Comparison of ENCODE assay signal across 1 cellular context in the genomic region with DNA sequence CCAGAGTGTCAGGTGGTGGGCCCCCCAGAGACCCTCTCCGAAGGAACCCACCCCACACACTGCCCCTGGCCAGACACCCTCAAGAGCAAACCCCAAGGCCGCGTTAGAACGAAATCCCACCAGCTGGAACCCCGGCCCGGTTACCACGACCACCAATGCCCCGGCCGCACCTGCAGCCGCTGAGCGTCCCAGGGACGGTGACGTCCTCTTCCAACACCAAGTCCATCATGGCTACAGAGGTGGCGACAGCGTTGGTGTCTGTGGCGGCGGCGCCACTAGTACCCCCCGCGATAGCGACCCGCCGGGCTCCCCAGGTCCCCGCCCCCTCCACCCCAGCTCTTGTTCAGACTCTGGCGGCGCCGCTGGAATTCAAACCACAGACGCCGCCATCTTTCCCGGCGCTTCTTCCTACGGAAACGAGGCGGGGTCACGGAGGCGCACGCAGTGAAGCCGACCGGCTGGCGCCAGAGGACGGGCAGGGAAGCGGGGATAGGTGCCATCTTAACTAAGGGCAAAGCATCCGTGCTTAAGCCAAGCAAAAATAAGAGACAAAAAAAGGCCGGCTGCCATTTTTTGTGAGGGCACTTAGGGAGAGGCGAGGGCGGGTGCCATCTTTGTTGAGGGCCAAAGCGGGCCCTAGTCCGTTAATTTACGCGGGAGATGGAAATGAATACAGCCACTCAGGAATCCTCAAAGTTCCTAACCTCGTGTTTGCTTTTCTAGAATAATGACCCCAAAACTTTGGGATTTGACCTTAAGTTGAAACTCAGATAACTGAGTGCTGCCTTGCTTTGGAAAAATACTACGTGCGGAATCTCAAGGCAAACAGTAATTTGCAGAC.
TF ChIP-seq lines count a peak whose summit lies in the region.

A gene (minus strand): TSS at position 418 of the 841 bp plus-strand sequence. CDS start 189 bp downstream, at position 229.

TF ChIP-seq in K562, 482 proteins besides CTCF, POLR2A, EP300 and RAD21 (continued from another document and continues in another):
- TF ChIP-seq, protein P1, sequence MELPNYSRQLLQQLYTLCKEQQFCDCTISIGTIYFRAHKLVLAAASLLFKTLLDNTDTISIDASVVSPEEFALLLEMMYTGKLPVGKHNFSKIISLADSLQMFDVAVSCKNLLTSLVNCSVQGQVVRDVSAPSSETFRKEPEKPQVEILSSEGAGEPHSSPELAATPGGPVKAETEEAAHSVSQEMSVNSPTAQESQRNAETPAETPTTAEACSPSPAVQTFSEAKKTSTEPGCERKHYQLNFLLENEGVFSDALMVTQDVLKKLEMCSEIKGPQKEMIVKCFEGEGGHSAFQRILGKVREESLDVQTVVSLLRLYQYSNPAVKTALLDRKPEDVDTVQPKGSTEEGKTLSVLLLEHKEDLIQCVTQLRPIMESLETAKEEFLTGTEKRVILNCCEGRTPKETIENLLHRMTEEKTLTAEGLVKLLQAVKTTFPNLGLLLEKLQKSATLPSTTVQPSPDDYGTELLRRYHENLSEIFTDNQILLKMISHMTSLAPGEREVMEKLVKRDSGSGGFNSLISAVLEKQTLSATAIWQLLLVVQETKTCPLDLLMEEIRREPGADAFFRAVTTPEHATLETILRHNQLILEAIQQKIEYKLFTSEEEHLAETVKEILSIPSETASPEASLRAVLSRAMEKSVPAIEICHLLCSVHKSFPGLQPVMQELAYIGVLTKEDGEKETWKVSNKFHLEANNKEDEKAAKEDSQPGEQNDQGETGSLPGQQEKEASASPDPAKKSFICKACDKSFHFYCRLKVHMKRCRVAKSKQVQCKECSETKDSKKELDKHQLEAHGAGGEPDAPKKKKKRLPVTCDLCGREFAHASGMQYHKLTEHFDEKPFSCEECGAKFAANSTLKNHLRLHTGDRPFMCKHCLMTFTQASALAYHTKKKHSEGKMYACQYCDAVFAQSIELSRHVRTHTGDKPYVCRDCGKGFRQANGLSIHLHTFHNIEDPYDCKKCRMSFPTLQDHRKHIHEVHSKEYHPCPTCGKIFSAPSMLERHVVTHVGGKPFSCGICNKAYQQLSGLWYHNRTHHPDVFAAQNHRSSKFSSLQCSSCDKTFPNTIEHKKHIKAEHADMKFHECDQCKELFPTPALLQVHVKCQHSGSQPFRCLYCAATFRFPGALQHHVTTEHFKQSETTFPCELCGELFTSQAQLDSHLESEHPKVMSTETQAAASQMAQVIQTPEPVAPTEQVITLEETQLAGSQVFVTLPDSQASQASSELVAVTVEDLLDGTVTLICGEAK (IDR thresholded peaks at IDR 0.05), result peak; percentile 89
- TF ChIP-seq, protein P1 (CRISPR knock-in tag; IDR thresholded peaks at IDR 0.05), result no peak
- TF ChIP-seq BACH1 (tag; IDR thresholded peaks at IDR 0.05), result peak; percentile 91
- TF ChIP-seq, protein P2, sequence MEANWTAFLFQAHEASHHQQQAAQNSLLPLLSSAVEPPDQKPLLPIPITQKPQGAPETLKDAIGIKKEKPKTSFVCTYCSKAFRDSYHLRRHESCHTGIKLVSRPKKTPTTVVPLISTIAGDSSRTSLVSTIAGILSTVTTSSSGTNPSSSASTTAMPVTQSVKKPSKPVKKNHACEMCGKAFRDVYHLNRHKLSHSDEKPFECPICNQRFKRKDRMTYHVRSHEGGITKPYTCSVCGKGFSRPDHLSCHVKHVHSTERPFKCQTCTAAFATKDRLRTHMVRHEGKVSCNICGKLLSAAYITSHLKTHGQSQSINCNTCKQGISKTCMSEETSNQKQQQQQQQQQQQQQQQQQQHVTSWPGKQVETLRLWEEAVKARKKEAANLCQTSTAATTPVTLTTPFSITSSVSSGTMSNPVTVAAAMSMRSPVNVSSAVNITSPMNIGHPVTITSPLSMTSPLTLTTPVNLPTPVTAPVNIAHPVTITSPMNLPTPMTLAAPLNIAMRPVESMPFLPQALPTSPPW (CRISPR knock-in tag; IDR thresholded peaks at IDR 0.05), result peak; percentile 80
- TF ChIP-seq RBM39 (optimal IDR thresholded peaks at IDR 0.05; ENCODE audit: low read depth, low read length), result no peak
- TF ChIP-seq, protein P3, sequence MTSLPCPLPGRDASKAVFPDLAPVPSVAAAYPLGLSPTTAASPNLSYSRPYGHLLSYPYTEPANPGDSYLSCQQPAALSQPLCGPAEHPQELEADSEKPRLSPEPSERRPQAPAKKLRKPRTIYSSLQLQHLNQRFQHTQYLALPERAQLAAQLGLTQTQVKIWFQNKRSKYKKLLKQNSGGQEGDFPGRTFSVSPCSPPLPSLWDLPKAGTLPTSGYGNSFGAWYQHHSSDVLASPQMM (CRISPR knock-in tag; IDR thresholded peaks at IDR 0.05), result no peak
- TF ChIP-seq SP2 (IDR thresholded peaks at IDR 0.05; ENCODE audit: extremely low read depth, low read depth, low read length, poor library complexity, severe bottlenecking), result no peak
- peak; percentile 59 for TF ChIP-seq NCOA1 (IDR thresholded peaks at IDR 0.05; ENCODE audit: low read depth)
- TF ChIP-seq, protein P4, sequence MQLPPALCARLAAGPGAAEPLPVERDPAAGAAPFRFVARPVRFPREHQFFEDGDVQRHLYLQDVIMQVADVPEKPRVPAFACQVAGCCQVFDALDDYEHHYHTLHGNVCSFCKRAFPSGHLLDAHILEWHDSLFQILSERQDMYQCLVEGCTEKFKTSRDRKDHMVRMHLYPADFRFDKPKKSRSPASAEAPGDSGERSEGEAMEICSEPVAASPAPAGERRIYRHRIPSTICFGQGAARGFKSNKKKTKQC (CRISPR knock-in tag; IDR thresholded peaks at IDR 0.05), result peak; percentile 75
- peak in 1 of 2 experiments; percentile 57; a peak in 2 of 4 replicates for TF ChIP-seq FOXK2 (conservative IDR thresholded peaks at IDR 0.05 in 1 of 2, IDR thresholded peaks at IDR 0.05 in 1 of 2; ENCODE audit: low read depth in 2 of 2)
- TF ChIP-seq, protein P5, sequence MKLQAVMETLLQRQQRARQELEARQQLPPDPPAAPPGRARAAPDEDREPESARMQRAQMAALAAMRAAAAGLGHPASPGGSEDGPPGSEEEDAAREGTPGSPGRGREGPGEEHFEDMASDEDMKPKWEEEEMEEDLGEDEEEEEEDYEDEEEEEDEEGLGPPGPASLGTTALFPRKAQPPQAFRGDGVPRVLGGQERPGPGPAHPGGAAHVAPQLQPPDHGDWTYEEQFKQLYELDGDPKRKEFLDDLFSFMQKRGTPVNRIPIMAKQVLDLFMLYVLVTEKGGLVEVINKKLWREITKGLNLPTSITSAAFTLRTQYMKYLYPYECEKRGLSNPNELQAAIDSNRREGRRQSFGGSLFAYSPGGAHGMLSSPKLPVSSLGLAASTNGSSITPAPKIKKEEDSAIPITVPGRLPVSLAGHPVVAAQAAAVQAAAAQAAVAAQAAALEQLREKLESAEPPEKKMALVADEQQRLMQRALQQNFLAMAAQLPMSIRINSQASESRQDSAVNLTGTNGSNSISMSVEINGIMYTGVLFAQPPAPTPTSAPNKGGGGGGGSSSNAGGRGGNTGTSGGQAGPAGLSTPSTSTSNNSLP (IDR thresholded peaks at IDR 0.05; ENCODE audit: borderline replicate concordance, low read depth, low read length), result no peak
- TF ChIP-seq HDAC1 (IDR thresholded peaks at IDR 0.05), result peak in 1 of 2 experiments; percentile 50; a peak in 2 of 4 replicates
- peak; percentile 97 for TF ChIP-seq ZNF589 (CRISPR knock-in tag; IDR thresholded peaks at IDR 0.05; ENCODE audit: low read depth)
- no peak for TF ChIP-seq KAT2B (IDR thresholded peaks at IDR 0.05; ENCODE audit: low read depth, low read length)
- TF ChIP-seq RCOR1 (IDR thresholded peaks at IDR 0.05; ENCODE audit: borderline replicate concordance in 1 of 2, low read depth in 2 of 2, low read length in 2 of 2), result no peak
- TF ChIP-seq ZNF586 (CRISPR knock-in tag; conservative IDR thresholded peaks at IDR 0.05), result peak; percentile 67; the same call in 1 of the 2 replicates
- TF ChIP-seq, protein P6, sequence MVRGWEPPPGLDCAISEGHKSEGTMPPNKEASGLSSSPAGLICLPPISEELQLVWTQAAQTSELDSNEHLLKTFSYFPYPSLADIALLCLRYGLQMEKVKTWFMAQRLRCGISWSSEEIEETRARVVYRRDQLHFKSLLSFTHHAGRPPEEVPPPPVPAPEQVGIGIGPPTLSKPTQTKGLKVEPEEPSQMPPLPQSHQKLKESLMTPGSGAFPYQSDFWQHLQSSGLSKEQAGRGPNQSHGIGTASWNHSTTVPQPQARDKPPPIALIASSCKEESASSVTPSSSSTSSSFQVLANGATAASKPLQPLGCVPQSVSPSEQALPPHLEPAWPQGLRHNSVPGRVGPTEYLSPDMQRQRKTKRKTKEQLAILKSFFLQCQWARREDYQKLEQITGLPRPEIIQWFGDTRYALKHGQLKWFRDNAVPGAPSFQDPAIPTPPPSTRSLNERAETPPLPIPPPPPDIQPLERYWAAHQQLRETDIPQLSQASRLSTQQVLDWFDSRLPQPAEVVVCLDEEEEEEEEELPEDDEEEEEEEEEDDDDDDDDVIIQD (CRISPR knock-in tag; IDR thresholded peaks at IDR 0.05), result no peak
- no peak for TF ChIP-seq HDAC6 (IDR thresholded peaks at IDR 0.05; ENCODE audit: low read depth, low read length)
- TF ChIP-seq EGR1 (conservative IDR thresholded peaks at IDR 0.05), result peak; percentile 69
- 0 out of 2 replicates have a peak, but pooled peaks have one; percentile 33 for TF ChIP-seq RBM14 (IDR thresholded peaks at IDR 0.05; ENCODE audit: borderline replicate concordance, insufficient read depth, low read depth, low read length)
- TF ChIP-seq MYBL2 (IDR thresholded peaks at IDR 0.05; ENCODE audit: low read depth), result peak; percentile 99
- TF ChIP-seq MYBL2 (CRISPR knock-in tag; IDR thresholded peaks at IDR 0.05; ENCODE audit: borderline replicate concordance), result no peak
- TF ChIP-seq ZNF239 (CRISPR knock-in tag; IDR thresholded peaks at IDR 0.05), result peak; percentile 64
- TF ChIP-seq, protein P7, sequence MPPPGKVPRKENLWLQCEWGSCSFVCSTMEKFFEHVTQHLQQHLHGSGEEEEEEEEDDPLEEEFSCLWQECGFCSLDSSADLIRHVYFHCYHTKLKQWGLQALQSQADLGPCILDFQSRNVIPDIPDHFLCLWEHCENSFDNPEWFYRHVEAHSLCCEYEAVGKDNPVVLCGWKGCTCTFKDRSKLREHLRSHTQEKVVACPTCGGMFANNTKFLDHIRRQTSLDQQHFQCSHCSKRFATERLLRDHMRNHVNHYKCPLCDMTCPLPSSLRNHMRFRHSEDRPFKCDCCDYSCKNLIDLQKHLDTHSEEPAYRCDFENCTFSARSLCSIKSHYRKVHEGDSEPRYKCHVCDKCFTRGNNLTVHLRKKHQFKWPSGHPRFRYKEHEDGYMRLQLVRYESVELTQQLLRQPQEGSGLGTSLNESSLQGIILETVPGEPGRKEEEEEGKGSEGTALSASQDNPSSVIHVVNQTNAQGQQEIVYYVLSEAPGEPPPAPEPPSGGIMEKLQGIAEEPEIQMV (tag; conservative IDR thresholded peaks at IDR 0.05; ENCODE audit: low read depth), result peak; percentile 67
- TF ChIP-seq NFE2 (IDR thresholded peaks at IDR 0.05; ENCODE audit: low read depth), result 0 out of 2 replicates have a peak, but pooled peaks have one; percentile 6
- TF ChIP-seq, protein P8, sequence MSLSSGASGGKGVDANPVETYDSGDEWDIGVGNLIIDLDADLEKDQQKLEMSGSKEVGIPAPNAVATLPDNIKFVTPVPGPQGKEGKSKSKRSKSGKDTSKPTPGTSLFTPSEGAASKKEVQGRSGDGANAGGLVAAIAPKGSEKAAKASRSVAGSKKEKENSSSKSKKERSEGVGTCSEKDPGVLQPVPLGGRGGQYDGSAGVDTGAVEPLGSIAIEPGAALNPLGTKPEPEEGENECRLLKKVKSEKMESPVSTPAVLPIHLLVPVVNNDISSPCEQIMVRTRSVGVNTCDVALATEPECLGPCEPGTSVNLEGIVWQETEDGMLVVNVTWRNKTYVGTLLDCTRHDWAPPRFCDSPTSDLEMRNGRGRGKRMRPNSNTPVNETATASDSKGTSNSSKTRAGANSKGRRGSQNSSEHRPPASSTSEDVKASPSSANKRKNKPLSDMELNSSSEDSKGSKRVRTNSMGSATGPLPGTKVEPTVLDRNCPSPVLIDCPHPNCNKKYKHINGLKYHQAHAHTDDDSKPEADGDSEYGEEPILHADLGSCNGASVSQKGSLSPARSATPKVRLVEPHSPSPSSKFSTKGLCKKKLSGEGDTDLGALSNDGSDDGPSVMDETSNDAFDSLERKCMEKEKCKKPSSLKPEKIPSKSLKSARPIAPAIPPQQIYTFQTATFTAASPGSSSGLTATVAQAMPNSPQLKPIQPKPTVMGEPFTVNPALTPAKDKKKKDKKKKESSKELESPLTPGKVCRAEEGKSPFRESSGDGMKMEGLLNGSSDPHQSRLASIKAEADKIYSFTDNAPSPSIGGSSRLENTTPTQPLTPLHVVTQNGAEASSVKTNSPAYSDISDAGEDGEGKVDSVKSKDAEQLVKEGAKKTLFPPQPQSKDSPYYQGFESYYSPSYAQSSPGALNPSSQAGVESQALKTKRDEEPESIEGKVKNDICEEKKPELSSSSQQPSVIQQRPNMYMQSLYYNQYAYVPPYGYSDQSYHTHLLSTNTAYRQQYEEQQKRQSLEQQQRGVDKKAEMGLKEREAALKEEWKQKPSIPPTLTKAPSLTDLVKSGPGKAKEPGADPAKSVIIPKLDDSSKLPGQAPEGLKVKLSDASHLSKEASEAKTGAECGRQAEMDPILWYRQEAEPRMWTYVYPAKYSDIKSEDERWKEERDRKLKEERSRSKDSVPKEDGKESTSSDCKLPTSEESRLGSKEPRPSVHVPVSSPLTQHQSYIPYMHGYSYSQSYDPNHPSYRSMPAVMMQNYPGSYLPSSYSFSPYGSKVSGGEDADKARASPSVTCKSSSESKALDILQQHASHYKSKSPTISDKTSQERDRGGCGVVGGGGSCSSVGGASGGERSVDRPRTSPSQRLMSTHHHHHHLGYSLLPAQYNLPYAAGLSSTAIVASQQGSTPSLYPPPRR (CRISPR knock-in tag; IDR thresholded peaks at IDR 0.05; ENCODE audit: borderline replicate concordance), result no peak
- TF ChIP-seq POLR2H (tag; IDR thresholded peaks at IDR 0.05; ENCODE audit: low read depth), result peak; percentile 84
